ENCODE assay signal across 8 cellular contexts in the genomic region with DNA sequence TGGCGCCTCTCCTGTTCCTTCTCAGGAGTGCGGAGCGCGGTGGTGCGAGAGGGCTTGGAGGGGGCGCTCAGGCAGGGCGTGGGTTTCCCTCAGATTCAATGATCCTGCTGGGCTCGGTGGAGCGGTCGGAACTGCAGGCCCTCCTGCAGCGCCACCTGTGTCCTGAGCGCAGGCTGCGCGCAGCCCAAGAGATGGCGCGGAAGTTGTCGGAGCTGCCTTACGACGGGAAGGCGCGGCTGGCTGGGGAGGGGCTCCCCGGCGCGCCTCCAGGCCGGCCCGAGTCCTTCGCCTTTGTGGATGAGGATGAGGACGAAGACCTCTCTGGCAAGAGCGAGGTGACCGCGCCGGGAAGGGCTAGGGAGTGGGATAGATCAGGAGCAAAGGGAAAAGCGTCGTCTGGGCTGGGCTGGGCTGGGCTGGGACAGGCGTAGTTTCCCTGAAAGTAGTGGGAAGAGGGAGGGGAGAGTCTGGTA. TPM values are rescaled to one million over a fixed set of nuclear protein-coding genes. Genes with fewer than 3 reads are reported as not detected.
DNase-seq lines count a peak whose midpoint lies in the region; ATAC-seq, FAIRE-seq and TF ChIP-seq lines count a peak whose summit lies in the region.

No MANE protein-coding gene starts in this region.

- POLR2A ChIA-PET in GM10248 (lab: Yijun Ruan, JAX): no interaction called here

- no peaks in the 10 kb centered on the region for H3K9me3 ChIP-seq in keratinocyte (ENCODE audit: control insufficient read depth, low read depth, low read length)

- peaks cover 16% of the 10 kb centered on the region for H3K27me3 ChIP-seq in keratinocyte (ENCODE audit: control insufficient read depth, extremely low read depth, insufficient read depth, low read length)

- H3K4me3 ChIP-seq in astrocyte of the cerebellum (ENCODE audit: low read depth, low read length) (peak overlapping the region; percentile 13), keratinocyte (ENCODE audit: control insufficient read depth in 2 of 3, extremely low read depth in 1 of 3, insufficient read depth in 2 of 3, low read depth in 1 of 3, low read length in 3 of 3) (peak overlapping the region in 1 of 3 experiments; percentile 23)

- dilution Hi-C loops in keratinocyte (cut with MboI; ENCODE audit: extremely low pct_ligation_motif_present, low sequenced_read_pairs): no loop called here

- CTCF ChIA-PET in GM10248 (lab: Yijun Ruan, JAX): interaction anchor here (0.8 to 1.1 kb wide), 4 partner anchors 23 to 131 kb away, joined by 3 to 4 read pairs (median 3); no protein-coding TSS in a partner anchor

- DNase-seq in GM10248 (ENCODE audit: extremely low spot score): peak; percentile 47
- peak; percentile 40 to 77 (median 49) for DNase-seq in T-helper 1 cell
- no peak for DNase-seq in astrocyte of the cerebellum (ENCODE audit: low read depth)
- no peak for DNase-seq in keratinocyte (ENCODE audit: low read depth, low spot score)
- DNase-seq in stimulated activated CD4-positive, alpha-beta T cell treated with anti-CD3 and anti-CD28 coated beads, Interleukin-4, amount 100 ng/mL, for 24 hours: peak; percentile 69
- DNase-seq in DMS153 (lab: John Stamatoyannopoulos, UW): no peak
- no peak for DNase-seq in globus pallidus (ENCODE audit: low spot score)

- H2AFZ ChIP-seq in keratinocyte (ENCODE audit: control insufficient read depth, low read length): peak overlapping the region; percentile 76

- no peak overlapping the region for H3K27ac ChIP-seq in keratinocyte (ENCODE audit: control insufficient read depth, insufficient read depth, low read length)

- ATAC-seq in HG02884 (IDR thresholded peaks at IDR 0.05; ENCODE audit: unreplicated experiment): peak; percentile 81

- FAIRE-seq in keratinocyte (lab: Jason Lieb, UNC): no peak

- no peaks in the 10 kb centered on the region for H3K79me2 ChIP-seq in keratinocyte (ENCODE audit: control insufficient read depth, insufficient read depth, low read length)

- H3K9ac ChIP-seq in keratinocyte (ENCODE audit: control insufficient read depth, extremely low read depth, insufficient read depth, low read length): no peak overlapping the region

- in situ Hi-C loops in astrocyte of the cerebellum (cut with HindIII; ENCODE audit: low sequenced_read_pairs): no loop called here

- no peaks in the 10 kb centered on the region for H4K20me1 ChIP-seq in keratinocyte (ENCODE audit: control insufficient read depth, extremely low read depth, insufficient read depth, low read length)

- H3K36me3 ChIP-seq in keratinocyte (ENCODE audit: control insufficient read depth in 2 of 2, extremely low read depth in 1 of 2, insufficient read depth in 2 of 2, low read length in 2 of 2): no peaks in the 10 kb centered on the region

- H3K4me2 ChIP-seq in keratinocyte (ENCODE audit: control insufficient read depth, extremely low read depth, insufficient read depth, low read depth, low read length): peak overlapping the region; percentile 70

- H3K9me1 ChIP-seq in keratinocyte (ENCODE audit: control insufficient read depth, extremely low read depth, insufficient read depth, low read length): no peaks in the 10 kb centered on the region

- TF ChIP-seq CTCF in GM10248 (IDR thresholded peaks at IDR 0.05; ENCODE audit: control extremely low read depth, extremely low read depth, low read depth, missing control alignments) (peak; percentile 64), astrocyte of the cerebellum (IDR thresholded peaks at IDR 0.05; ENCODE audit: low read depth, low read length, missing control alignments) (peak; percentile 51), keratinocyte (optimal IDR thresholded peaks at IDR 0.05 in 1 of 3, IDR thresholded peaks at IDR 0.05 in 1 of 3, conservative IDR thresholded peaks at IDR 0.05 in 1 of 3; ENCODE audit: extremely low read depth in 1 of 3, insufficient read depth in 2 of 3, low read length in 3 of 3) (peak; percentile 53 to 88 (median 88))

- no peaks in the 10 kb centered on the region for H3K4me1 ChIP-seq in keratinocyte (ENCODE audit: control insufficient read depth, extremely low read depth, insufficient read depth, low read length)

RNA-seq across cellular contexts. Expression of gene FAM131B, which starts 17.0 kb away (rescaled TPM):
- 0.12 to 0.24 TPM (median 0.21 TPM) in 3 replicates for polyA plus RNA-seq in keratinocyte
- not detected for polyA plus RNA-seq in keratinocyte (2011; ENCODE audit: low read depth)
- 0.12 and 0.16 TPM in 2 replicates for polyA plus RNA-seq in keratinocyte (2011; cell fraction: cytosol; rRNA removed)
- 0.23 and 0.28 TPM in 2 replicates for polyA plus RNA-seq in keratinocyte (2011; cell fraction: nucleus; rRNA removed)
- polyA plus RNA-seq in keratinocyte (2012; ENCODE audit: low replicate concordance): 0.09 TPM in 1 of 2 replicates, not detected in the other
- 0.20 to 0.43 TPM (median 0.38 TPM) in 3 replicates for polyA minus RNA-seq in keratinocyte
- not detected for polyA minus RNA-seq in keratinocyte (2011; cell fraction: cytosol; rRNA and poly(A)+ RNA removed)
- polyA minus RNA-seq in keratinocyte (2011; cell fraction: nucleus; rRNA and poly(A)+ RNA removed): 0.21 and 0.23 TPM in 2 replicates

RNA-seq across cellular contexts. Expression of gene CLCN1, which starts 29.6 kb away (rescaled TPM):
- polyA plus RNA-seq in keratinocyte: 0.03 to 0.05 TPM in 2 of 3 replicates, not detected in the other
- not detected for polyA plus RNA-seq in keratinocyte (2011; ENCODE audit: low read depth)
- polyA plus RNA-seq in keratinocyte (2011; cell fraction: cytosol; rRNA removed): not detected in 2 replicates
- 0.05 TPM in 2 replicates for polyA plus RNA-seq in keratinocyte (2011; cell fraction: nucleus; rRNA removed)
- polyA plus RNA-seq in keratinocyte (2012; ENCODE audit: low replicate concordance): 0.08 TPM in 1 of 2 replicates, not detected in the other
- polyA minus RNA-seq in keratinocyte: 0.43 TPM in 1 of 3 replicates, not detected in the others
- polyA minus RNA-seq in keratinocyte (2011; cell fraction: cytosol; rRNA and poly(A)+ RNA removed): not detected
- not detected in 2 replicates for polyA minus RNA-seq in keratinocyte (2011; cell fraction: nucleus; rRNA and poly(A)+ RNA removed)

RNA-seq across cellular contexts. Expression of gene ZYX, which starts 35.7 kb away (rescaled TPM):
- 17.6 to 77.8 TPM (median 22.5 TPM) in 3 replicates for polyA plus RNA-seq in keratinocyte
- polyA plus RNA-seq in keratinocyte (2011; ENCODE audit: low read depth): 43.5 TPM
- polyA plus RNA-seq in keratinocyte (2011; cell fraction: cytosol; rRNA removed): 58.1 and 116 TPM in 2 replicates
- polyA plus RNA-seq in keratinocyte (2011; cell fraction: nucleus; rRNA removed): 102 and 140 TPM in 2 replicates
- 129 and 217 TPM in 2 replicates for polyA plus RNA-seq in keratinocyte (2012; ENCODE audit: low replicate concordance)
- 42.3 to 427 TPM (median 56.3 TPM) in 3 replicates for polyA minus RNA-seq in keratinocyte
- polyA minus RNA-seq in keratinocyte (2011; cell fraction: cytosol; rRNA and poly(A)+ RNA removed): 202 TPM
- polyA minus RNA-seq in keratinocyte (2011; cell fraction: nucleus; rRNA and poly(A)+ RNA removed): 53.6 and 67.5 TPM in 2 replicates

RNA-seq across cellular contexts. Expression of gene CASP2, which starts 57.3 kb away (rescaled TPM):
- polyA plus RNA-seq in keratinocyte: 9.1 to 21.9 TPM (median 12.8 TPM) in 3 replicates
- polyA plus RNA-seq in keratinocyte (2011; ENCODE audit: low read depth): 4.7 TPM
- polyA plus RNA-seq in keratinocyte (2011; cell fraction: cytosol; rRNA removed): 9.0 and 14.3 TPM in 2 replicates
- 21.7 and 22.2 TPM in 2 replicates for polyA plus RNA-seq in keratinocyte (2011; cell fraction: nucleus; rRNA removed)
- polyA plus RNA-seq in keratinocyte (2012; ENCODE audit: low replicate concordance): 8.5 and 14.1 TPM in 2 replicates
- 33.4 to 63.5 TPM (median 36.7 TPM) in 3 replicates for polyA minus RNA-seq in keratinocyte
- polyA minus RNA-seq in keratinocyte (2011; cell fraction: cytosol; rRNA and poly(A)+ RNA removed): 16.9 TPM
- 13.6 and 24.3 TPM in 2 replicates for polyA minus RNA-seq in keratinocyte (2011; cell fraction: nucleus; rRNA and poly(A)+ RNA removed)

Comparison
In these comparisons a context has a peak if more than half of its experiments do, and no peak if none do; other contexts are left out.
1. DNase-seq: peak in GM10248 (single experiment), T-helper 1 cell (5 of 5) and stimulated activated CD4-positive, alpha-beta T cell treated with anti-CD3 and anti-CD28 coated beads, Interleukin-4, amount 100 ng/mL, for 24 hours (single experiment); none in astrocyte of the cerebellum (single experiment), keratinocyte (single experiment), DMS153 (single experiment) and globus pallidus (single experiment).
2. Peak in every context shown above with its lines, with median percentiles within 50 percentile points of each other: CTCF ChIP-seq.